17 cellular contexts compared by ENCODE assay signal in genomic region chr5:127699416-127699815, GRCh38. TPM values are rescaled to one million over a fixed set of nuclear protein-coding genes. Genes with fewer than 3 reads are reported as not detected.
DNase-seq lines count a peak whose midpoint lies in the region; ATAC-seq, FAIRE-seq and TF ChIP-seq lines count a peak whose summit lies in the region.
"Had no signal": no experiment of that assay in that cellular context is flagged by ENCODE, and none has a peak within 500 bp of the region (broad histone marks: within the 10 kb centered on the region; RNA-seq: fewer than 3 reads in every experiment).

No MANE protein-coding gene starts in this region.

- TF ChIP-seq CTCF in brain microvascular endothelial cell (IDR thresholded peaks at IDR 0.05; ENCODE audit: low read depth, low read length, missing control alignments): no peak
- no peak for TF ChIP-seq CTCF in foreskin fibroblast (IDR thresholded peaks at IDR 0.05; ENCODE audit: low read depth, low read length)
- TF ChIP-seq CTCF in mucosa of descending colon (IDR thresholded peaks at IDR 0.05): no peak

- H3K36me3 Mint-ChIP-seq in activated T-helper 1 cell treated with anti-CD3 and anti-CD28 coated beads, Interleukin-12 subunit alpha, Interleukin-12 subunit beta, Interleukin-2, Interleukin-4 antibody, amounts not matched to agents 30 ng/mL and 10 ng/mL and 1 ng/mL, durations not matched to agents 14 hours and 24 hours and 36 hours (ENCODE audit: low read depth): no peaks in the 10 kb centered on the region
- H3K36me3 Mint-ChIP-seq: CD4-positive, CD25-positive, alpha-beta regulatory T cell had no signal

- H3K9ac ChIP-seq in neuronal stem cell (ENCODE audit: low read depth, low read length, poor library complexity): no peak overlapping the region
- H3K9ac ChIP-seq: BLaER1 treated with 17β-estradiol and CSF1 and Interleukin-3, amounts not matched to agents 10 nM and 100 nM had no signal

- H4K8ac ChIP-seq in neuronal stem cell (ENCODE audit: low read depth, low read length): no peak overlapping the region

- no peak overlapping the region for H2BK5ac ChIP-seq in neuronal stem cell (ENCODE audit: low read length)

- H3K4me3 ChIP-seq in brain microvascular endothelial cell (ENCODE audit: low read depth, low read length) (no peak overlapping the region), foreskin fibroblast (ENCODE audit: low read depth in 1 of 2, low read length in 2 of 2) (no peak overlapping the region), neuronal stem cell (ENCODE audit: low read length in 2 of 2) (no peak overlapping the region), mucosa of descending colon (no peak overlapping the region)
- H3K4me3 ChIP-seq: BLaER1 treated with 17β-estradiol and CSF1 and Interleukin-3, amounts not matched to agents 10 nM and 100 nM had no signal

- in situ Hi-C loops in brain microvascular endothelial cell (cut with HindIII; ENCODE audit: low pct_ligation_motif_present, low sequenced_read_pairs): no loop called here

- peak; percentile 58 for FAIRE-seq in GM19239 (lab: Jason Lieb, UNC)
- FAIRE-seq: H1, HepG2, HTR-8/SVneo had no signal

- no peak overlapping the region for H2BK15ac ChIP-seq in neuronal stem cell (ENCODE audit: low read length)

- H3K79me1 ChIP-seq in neuronal stem cell (ENCODE audit: low read depth, low read length): no peaks in the 10 kb centered on the region

- H3K4me3 Mint-ChIP-seq in activated T-helper 1 cell treated with anti-CD3 and anti-CD28 coated beads, Interleukin-12 subunit alpha, Interleukin-12 subunit beta, Interleukin-2, Interleukin-4 antibody, amounts not matched to agents 30 ng/mL and 10 ng/mL and 1 ng/mL, durations not matched to agents 14 hours and 24 hours and 36 hours: no peak overlapping the region
- H3K4me3 Mint-ChIP-seq: CD4-positive, CD25-positive, alpha-beta regulatory T cell had no signal

- no peak overlapping the region for H2BK12ac ChIP-seq in neuronal stem cell (ENCODE audit: low read length)

- no peak overlapping the region for H4K91ac ChIP-seq in neuronal stem cell (ENCODE audit: low read depth, low read length, poor library complexity)

- H3K18ac ChIP-seq in neuronal stem cell (ENCODE audit: low read length): no peak overlapping the region

- H2AK5ac ChIP-seq in neuronal stem cell (ENCODE audit: low read depth, low read length): no peak overlapping the region

- no peaks in the 10 kb centered on the region for H3K36me3 ChIP-seq in brain microvascular endothelial cell (replicated peaks)
- H3K36me3 ChIP-seq in neuronal stem cell (replicated peaks in 1 of 2; ENCODE audit: control insufficient read depth in 2 of 2, insufficient read depth in 2 of 2, low read length in 2 of 2): no peaks in the 10 kb centered on the region
- H3K36me3 ChIP-seq in mucosa of descending colon (ENCODE audit: low read depth): no peaks in the 10 kb centered on the region
- H3K36me3 ChIP-seq: BLaER1 treated with 17β-estradiol and CSF1 and Interleukin-3, amounts not matched to agents 10 nM and 100 nM had no signal

- no peaks in the 10 kb centered on the region for H3K4me1 Mint-ChIP-seq in activated T-helper 1 cell treated with anti-CD3 and anti-CD28 coated beads, Interleukin-12 subunit alpha, Interleukin-12 subunit beta, Interleukin-2, Interleukin-4 antibody, amounts not matched to agents 30 ng/mL and 10 ng/mL and 1 ng/mL, durations not matched to agents 14 hours and 24 hours and 36 hours (ENCODE audit: low read depth)

- H3K23ac ChIP-seq in neuronal stem cell (ENCODE audit: low read depth, low read length, poor library complexity): no peak overlapping the region

- no peak for ATAC-seq in mucosa of descending colon
- ATAC-seq: HCT116, HepG2 had no signal

- peaks cover 12% of the 10 kb centered on the region for H3K27me3 Mint-ChIP-seq in activated T-helper 1 cell treated with anti-CD3 and anti-CD28 coated beads, Interleukin-12 subunit alpha, Interleukin-12 subunit beta, Interleukin-2, Interleukin-4 antibody, amounts not matched to agents 30 ng/mL and 10 ng/mL and 1 ng/mL, durations not matched to agents 14 hours and 24 hours and 36 hours (ENCODE audit: insufficient read depth)

- peak overlapping the region; percentile 8 for H2AFZ ChIP-seq in neuronal stem cell (ENCODE audit: low read length)

- intact Hi-C loops in activated T-helper 1 cell treated with anti-CD3 and anti-CD28 coated beads, Interleukin-12 subunit alpha, Interleukin-12 subunit beta, Interleukin-2, Interleukin-4 antibody, amounts not matched to agents 30 ng/mL and 10 ng/mL and 1 ng/mL, durations not matched to agents 14 hours and 24 hours and 36 hours (cut with micrococcal nuclease): no loop called here
- intact Hi-C loops in mucosa of descending colon (cut with DNase I, micrococcal nuclease): no loop called here

- H3K9me3 Mint-ChIP-seq in activated T-helper 1 cell treated with anti-CD3 and anti-CD28 coated beads, Interleukin-12 subunit alpha, Interleukin-12 subunit beta, Interleukin-2, Interleukin-4 antibody, amounts not matched to agents 30 ng/mL and 10 ng/mL and 1 ng/mL, durations not matched to agents 14 hours and 24 hours and 36 hours: no peaks in the 10 kb centered on the region
- H3K9me3 Mint-ChIP-seq: CD4-positive, CD25-positive, alpha-beta regulatory T cell had no signal

- no peak overlapping the region for H3K4ac ChIP-seq in neuronal stem cell (ENCODE audit: low read length)

- H3K9me3 ChIP-seq in neuronal stem cell (replicated peaks in 1 of 2; ENCODE audit: control insufficient read depth in 2 of 2, insufficient read depth in 1 of 2, low read depth in 1 of 2, low read length in 2 of 2): no peaks in the 10 kb centered on the region
- no peaks in the 10 kb centered on the region for H3K9me3 ChIP-seq in mucosa of descending colon
- H3K9me3 ChIP-seq: BLaER1 treated with 17β-estradiol and CSF1 and Interleukin-3, amounts not matched to agents 10 nM and 100 nM had no signal

- DNase-seq in GM19239 (ENCODE audit: insufficient read length, low spot score): no peak
- peak; percentile 11 for DNase-seq in brain microvascular endothelial cell
- DNase-seq in foreskin fibroblast: peak; percentile 52 to 68
- no peak for DNase-seq in neuronal stem cell (ENCODE audit: low spot score)
- DNase-seq in T-helper 1 cell: no peak
- no peak for DNase-seq in nucleus accumbens (lab: John Stamatoyannopoulos, UW)
- no peak for DNase-seq in activated T-helper 1 cell treated with anti-CD3 and anti-CD28 coated beads, Interleukin-12 subunit alpha, Interleukin-12 subunit beta, Interleukin-2, Interleukin-4 antibody, amounts not matched to agents 30 ng/mL and 10 ng/mL and 1 ng/mL, durations not matched to agents 14 hours and 24 hours and 36 hours (ENCODE audit: low spot score)
- DNase-seq in mucosa of descending colon: no peak
- DNase-seq: 8988T; ACHN; CD4-positive, CD25-positive, alpha-beta regulatory T cell; DMS53 had no signal

- WGBS in neuronal stem cell (ENCODE audit: extremely low coverage in 2 of 2, insufficient read length in 2 of 2, insufficient replicate concordance in 1 of 2), 2 donors: no CpG with 5 or more reads among the region's 5 CpGs

- H3K27ac ChIP-seq in brain microvascular endothelial cell (no peak overlapping the region), neuronal stem cell (replicated peaks; ENCODE audit: low read length) (no peak overlapping the region)
- H3K27ac ChIP-seq: BLaER1 treated with 17β-estradiol and CSF1 and Interleukin-3, amounts not matched to agents 10 nM and 100 nM had no signal

- no peak overlapping the region for H3K27ac Mint-ChIP-seq in activated T-helper 1 cell treated with anti-CD3 and anti-CD28 coated beads, Interleukin-12 subunit alpha, Interleukin-12 subunit beta, Interleukin-2, Interleukin-4 antibody, amounts not matched to agents 30 ng/mL and 10 ng/mL and 1 ng/mL, durations not matched to agents 14 hours and 24 hours and 36 hours
- H3K27ac Mint-ChIP-seq: CD4-positive, CD25-positive, alpha-beta regulatory T cell had no signal

- peaks cover 13 to 18% of the 10 kb centered on the region in 2 donors for H3K4me1 ChIP-seq in neuronal stem cell (ENCODE audit: control insufficient read depth in 2 of 2, insufficient read depth in 1 of 2, low read depth in 1 of 2, low read length in 2 of 2)
- no peaks in the 10 kb centered on the region for H3K4me1 ChIP-seq in mucosa of descending colon (ENCODE audit: low read depth)
- H3K4me1 ChIP-seq: BLaER1 treated with 17β-estradiol and CSF1 and Interleukin-3, amounts not matched to agents 10 nM and 100 nM had no signal

- no peak overlapping the region for H3K4me2 ChIP-seq in neuronal stem cell (ENCODE audit: insufficient read depth, low read length, poor library complexity, severe bottlenecking)
- H3K4me2 ChIP-seq: BLaER1 treated with 17β-estradiol and CSF1 and Interleukin-3, amounts not matched to agents 10 nM and 100 nM had no signal

- H2BK120ac ChIP-seq in neuronal stem cell (ENCODE audit: low read depth, low read length): no peak overlapping the region

- H3K14ac ChIP-seq in neuronal stem cell (ENCODE audit: low read length): no peak overlapping the region

- H3K27me3 ChIP-seq in brain microvascular endothelial cell (replicated peaks): no peaks in the 10 kb centered on the region
- no peaks in the 10 kb centered on the region for H3K27me3 ChIP-seq in neuronal stem cell (ENCODE audit: control insufficient read depth in 3 of 3, insufficient read depth in 3 of 3, low read depth in 1 of 3, low read length in 3 of 3)
- H3K27me3 ChIP-seq: BLaER1 treated with 17β-estradiol and CSF1 and Interleukin-3, amounts not matched to agents 10 nM and 100 nM had no signal

RNA-seq across cellular contexts. Expression of gene CCDC192, which starts 3.8 kb away (rescaled TPM):
- 0.26 TPM for polyA plus RNA-seq in neuronal stem cell (2013, experiment 1 of 2)
- 0.28 TPM for polyA plus RNA-seq in neuronal stem cell (2013, experiment 2 of 2)
- total RNA-seq in activated T-helper 1 cell treated with anti-CD3 and anti-CD28 coated beads, Interleukin-12 subunit alpha, Interleukin-12 subunit beta, Interleukin-2, Interleukin-4 antibody, amounts not matched to agents 30 ng/mL and 10 ng/mL and 1 ng/mL, durations not matched to agents 14 hours and 24 hours and 36 hours: not detected in 2 replicates
- total RNA-seq in mucosa of descending colon: 1 to 10 TPM in 1 of 3 donors, not detected in 2; 1.0 TPM
- total RNA-seq: CD4-positive, CD25-positive, alpha-beta regulatory T cell; HepG2 had no signal
- polyA plus RNA-seq: H1, HepG2 had no signal

RNA-seq across cellular contexts. Expression of gene CTXN3, which starts 50.5 kb away (rescaled TPM):
- polyA plus RNA-seq in neuronal stem cell (2013, experiment 1 of 2): 0.04 TPM
- 0.01 TPM for polyA plus RNA-seq in neuronal stem cell (2013, experiment 2 of 2)
- total RNA-seq in activated T-helper 1 cell treated with anti-CD3 and anti-CD28 coated beads, Interleukin-12 subunit alpha, Interleukin-12 subunit beta, Interleukin-2, Interleukin-4 antibody, amounts not matched to agents 30 ng/mL and 10 ng/mL and 1 ng/mL, durations not matched to agents 14 hours and 24 hours and 36 hours: not detected in 2 replicates
- not detected for total RNA-seq in mucosa of descending colon
- total RNA-seq: CD4-positive, CD25-positive, alpha-beta regulatory T cell; H1; HepG2 had no signal
- polyA plus RNA-seq: CD4-positive, CD25-positive, alpha-beta regulatory T cell; HepG2 had no signal

Comparison
In these comparisons a context has a peak if more than half of its experiments do, and no peak if none do; other contexts are left out.
1. DNase-seq: peak in brain microvascular endothelial cell (single experiment) and foreskin fibroblast (2 of 2); none in GM19239 (single experiment), neuronal stem cell (single experiment), T-helper 1 cell (0 of 5), nucleus accumbens (0 of 56), activated T-helper 1 cell treated with anti-CD3 and anti-CD28 coated beads, Interleukin-12 subunit alpha, Interleukin-12 subunit beta, Interleukin-2, Interleukin-4 antibody, amounts not matched to agents 30 ng/mL and 10 ng/mL and 1 ng/mL, durations not matched to agents 14 hours and 24 hours and 36 hours (single experiment) and mucosa of descending colon (0 of 3).